ENCODE assay signal across 16 cellular contexts in genomic region chr16:30721606-30722005, GRCh38. TPM values are rescaled to one million over a fixed set of nuclear protein-coding genes. Genes with fewer than 3 reads are reported as not detected.
DNase-seq lines count a peak whose midpoint lies in the region; ATAC-seq and TF ChIP-seq lines count a peak whose summit lies in the region.
"Had no signal": no experiment of that assay in that cellular context is flagged by ENCODE, and none has a peak within 500 bp of the region (broad histone marks: within the 10 kb centered on the region; RNA-seq: fewer than 3 reads in every experiment).

No MANE protein-coding gene starts in this region.

- no peaks in the 10 kb centered on the region for H3K9me3 ChIP-seq in adipocyte (ENCODE audit: control insufficient read depth, low read length)
- H3K9me3 ChIP-seq in mucosa of descending colon, result no peaks in the 10 kb centered on the region
- H3K9me3 ChIP-seq: heart right ventricle had no signal

- H3K27me3 ChIP-seq in adipocyte (replicated peaks; ENCODE audit: control insufficient read depth, insufficient read depth, low read length), result no peaks in the 10 kb centered on the region
- H3K27me3 ChIP-seq: heart right ventricle had no signal

- H3K36me3 ChIP-seq in adipocyte (ENCODE audit: control insufficient read depth, insufficient read depth, low read length, severe bottlenecking) (peaks cover 92% of the 10 kb centered on the region), mucosa of descending colon (ENCODE audit: low read depth) (peaks cover 36% of the 10 kb centered on the region)

- peak; percentile 7 for DNase-seq in NCI-H446 treated with DMSO at 0.1 percent for 48 hours (lab: John Stamatoyannopoulos, UW)
- no peak for DNase-seq in NCI-H446 (lab: John Stamatoyannopoulos, UW)
- peak; percentile 66 for DNase-seq in HCEC 1CT
- DNase-seq in adipocyte (ENCODE audit: low read depth), result no peak
- no peak for DNase-seq in mucosa of descending colon
- no peak for DNase-seq in DMS79 (lab: John Stamatoyannopoulos, UW)
- no peak for DNase-seq in NCI-H187 (lab: John Stamatoyannopoulos, UW)
- DNase-seq: activated CD4-positive, CD25-positive, alpha-beta regulatory T cell treated with anti-CD3 and anti-CD28 coated beads, Interleukin-2, amount 50 U/mL, for 72 hours; activated gamma-delta T cell; heart right ventricle; NCI-H146; SIG-M5; trophoblast cell had no signal

- H3K9ac ChIP-seq in adipocyte (ENCODE audit: low read length), result peak overlapping the region; percentile 70

- intact Hi-C loops in mucosa of descending colon (cut with DNase I, micrococcal nuclease), result no loop called here

- peak overlapping the region; percentile 31 for H3K4me3 ChIP-seq in adipocyte (ENCODE audit: low read length)
- no peak overlapping the region for H3K4me3 ChIP-seq in mucosa of descending colon
- H3K4me3 ChIP-seq: coronary artery, heart right ventricle had no signal

- ATAC-seq in mucosa of descending colon (peak; percentile 8), GM19328 (IDR thresholded peaks at IDR 0.05; ENCODE audit: unreplicated experiment) (no peak)
- ATAC-seq: stimulated activated memory B cell treated with anti-CD40 and anti-IgM and Interleukin-4, amounts not matched to agents 10 μg/mL and 1 μg/mL and 100 μg/mL, for 72 hours had no signal

- TF ChIP-seq CTCF in mucosa of descending colon (IDR thresholded peaks at IDR 0.05), result no peak

- H3K4me1 ChIP-seq in adipocyte (ENCODE audit: control insufficient read depth, insufficient read depth, low read length) (peaks cover 24% of the 10 kb centered on the region), mucosa of descending colon (ENCODE audit: low read depth) (peaks cover 21% of the 10 kb centered on the region)

RNA-seq across cellular contexts. Expression of gene SRCAP, which starts 22.6 kb away (rescaled TPM):
- total RNA-seq in mucosa of descending colon, result 10 to 100 TPM; 64.8 to 88.9 (median 65.4) TPM

RNA-seq across cellular contexts. Expression of gene PHKG2, which starts 26.6 kb away (rescaled TPM):
- total RNA-seq in mucosa of descending colon, result 10 to 100 TPM; 32.1 to 37.6 (median 33.0) TPM

RNA-seq across cellular contexts. Expression of gene CFAP119, which starts 40.3 kb away (rescaled TPM):
- total RNA-seq in mucosa of descending colon, result 1 to 10 TPM; 4.6 to 5.5 (median 5.1) TPM

RNA-seq across cellular contexts. Expression of gene RNF40, which starts 40.5 kb away (rescaled TPM):
- 100 to 1,000 TPM in 1 of 3 donors, 10 to 100 TPM in 2; 87.6 to 110 (median 96.3) TPM for total RNA-seq in mucosa of descending colon

Comparison
In these comparisons a context has a peak if more than half of its experiments do, and no peak if none do; other contexts are left out.
1. DNase-seq: peak in NCI-H446 treated with DMSO at 0.1 percent for 48 hours (single experiment) and HCEC 1CT (single experiment); none in NCI-H446 (0 of 2), adipocyte (single experiment), mucosa of descending colon (0 of 3), DMS79 (single experiment) and NCI-H187 (0 of 2).